In the genomic region with DNA sequence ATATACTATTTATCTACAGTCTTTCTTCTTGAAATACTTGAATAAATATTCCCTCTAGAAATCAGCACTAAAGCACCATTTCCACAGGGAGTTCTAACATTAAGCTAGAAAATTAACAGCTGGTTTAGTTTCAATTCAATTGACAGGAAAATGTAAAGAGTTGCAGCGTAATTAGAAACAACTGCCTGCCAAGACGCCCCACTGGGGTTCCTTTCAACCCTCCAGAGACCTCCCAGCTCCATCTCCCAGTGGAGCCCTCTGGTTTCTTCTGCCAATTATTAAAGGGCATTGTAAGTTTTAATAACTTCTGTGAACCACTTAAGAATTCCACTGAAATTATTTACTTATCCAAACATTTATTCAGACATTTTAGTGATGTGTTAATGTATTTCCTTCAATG, we compare ENCODE assay signal across 22 cellular contexts. TPM values are rescaled to one million over a fixed set of nuclear protein-coding genes. Genes with fewer than 3 reads are reported as not detected.
"Had no signal": no experiment of that assay in that cellular context is flagged by ENCODE, and none has a peak within 500 bp of the region (broad histone marks: within the 10 kb centered on the region; RNA-seq: fewer than 3 reads in every experiment).

No MANE protein-coding gene starts in this region.

- H3K36me3 ChIP-seq: adrenal gland, WERI-Rb-1 had no signal

- H3K9me3 Mint-ChIP-seq: activated CD8-positive, alpha-beta T cell treated with anti-CD3 and anti-CD28 coated beads for 36 hours; activated naive CD8-positive, alpha-beta T cell treated with anti-CD3 and anti-CD28 coated beads, Interleukin-2, amount 10 ng/mL, durations not matched to agents 7 days and 5 days; activated T-cell treated with anti-CD3 and anti-CD28 coated beads, Interleukin-2, amount 50 U/mL, for 72 hours; activated T-helper 2 cell treated with anti-CD3 and anti-CD28 coated beads, Interferon-gamma antibody, Interleukin-2, Interleukin-4, amounts not matched to agents 10 μg/mL and 5 μg/mL and 100 μg/mL, durations not matched to agents 14 hours and 24 hours and 36 hours had no signal

- H3K27ac Mint-ChIP-seq: activated CD8-positive, alpha-beta T cell treated with anti-CD3 and anti-CD28 coated beads for 36 hours; activated naive CD8-positive, alpha-beta T cell treated with anti-CD3 and anti-CD28 coated beads, Interleukin-2, amount 10 ng/mL, durations not matched to agents 7 days and 5 days; activated T-cell treated with anti-CD3 and anti-CD28 coated beads, Interleukin-2, amount 50 U/mL, for 72 hours; activated T-helper 2 cell treated with anti-CD3 and anti-CD28 coated beads, Interferon-gamma antibody, Interleukin-2, Interleukin-4, amounts not matched to agents 10 μg/mL and 5 μg/mL and 100 μg/mL, durations not matched to agents 14 hours and 24 hours and 36 hours had no signal

- H3K4me3 ChIP-seq: adrenal gland had no signal

- H3K36me3 Mint-ChIP-seq: activated naive CD8-positive, alpha-beta T cell treated with anti-CD3 and anti-CD28 coated beads, Interleukin-2, amount 10 ng/mL, durations not matched to agents 7 days and 5 days had no signal

- H3K4me3 Mint-ChIP-seq: activated CD8-positive, alpha-beta T cell treated with anti-CD3 and anti-CD28 coated beads for 36 hours; activated naive CD8-positive, alpha-beta T cell treated with anti-CD3 and anti-CD28 coated beads, Interleukin-2, amount 10 ng/mL, durations not matched to agents 7 days and 5 days; activated T-cell treated with anti-CD3 and anti-CD28 coated beads, Interleukin-2, amount 50 U/mL, for 72 hours had no signal

- DNase-seq: activated CD4-positive, alpha-beta T cell treated with anti-CD3 and anti-CD28 coated beads for 4 hours; activated CD8-positive, alpha-beta memory T cell treated with anti-CD3 and anti-CD28 coated beads, Interleukin-2, amount 50 U/mL, for 4 hours; activated CD8-positive, alpha-beta T cell treated with anti-CD3 and anti-CD28 coated beads for 36 hours; activated naive CD4-positive, alpha-beta T cell treated with anti-CD3 and anti-CD28 coated beads, Interleukin-2, amount 50 U/mL, for 16 hours; activated naive CD8-positive, alpha-beta T cell treated with anti-CD3 and anti-CD28 coated beads, Interleukin-2, amount 10 ng/mL, durations not matched to agents 7 days and 5 days; activated T-cell treated with anti-CD3 and anti-CD28 coated beads, Interleukin-2, amount 50 U/mL, for 72 hours; adrenal gland; anterior cingulate cortex; caudate nucleus; NCI-H1092 treated with DMSO at 0.1 percent for 48 hours; NCI-H1417 treated with DMSO at 0.1 percent for 48 hours; NCI-H1694; NCI-H2029; NCI-H2107; NCI-H2171 treated with DMSO at 0.1 percent for 48 hours; NCI-H226; PC-3; SHP77 treated with DMSO at 0.1 percent for 48 hours; T-helper 1 cell; WERI-Rb-1 had no signal

- H3K27ac ChIP-seq: adrenal gland, WERI-Rb-1 had no signal

- H3K9me3 ChIP-seq: adrenal gland had no signal

- ATAC-seq: activated CD8-positive, alpha-beta T cell treated with anti-CD3 and anti-CD28 coated beads for 36 hours; activated T-cell treated with anti-CD3 and anti-CD28 coated beads, Interleukin-2, amount 50 U/mL, for 72 hours; PC-3 had no signal

RNA-seq across cellular contexts. Expression of gene GJA3, which starts 4.1 kb away (rescaled TPM):
- total RNA-seq: adrenal gland had no signal

RNA-seq across cellular contexts. Expression of gene GJB2, which starts 36.0 kb away (rescaled TPM):
- total RNA-seq: SK-MEL-5 had no signal
